In the genomic region with DNA sequence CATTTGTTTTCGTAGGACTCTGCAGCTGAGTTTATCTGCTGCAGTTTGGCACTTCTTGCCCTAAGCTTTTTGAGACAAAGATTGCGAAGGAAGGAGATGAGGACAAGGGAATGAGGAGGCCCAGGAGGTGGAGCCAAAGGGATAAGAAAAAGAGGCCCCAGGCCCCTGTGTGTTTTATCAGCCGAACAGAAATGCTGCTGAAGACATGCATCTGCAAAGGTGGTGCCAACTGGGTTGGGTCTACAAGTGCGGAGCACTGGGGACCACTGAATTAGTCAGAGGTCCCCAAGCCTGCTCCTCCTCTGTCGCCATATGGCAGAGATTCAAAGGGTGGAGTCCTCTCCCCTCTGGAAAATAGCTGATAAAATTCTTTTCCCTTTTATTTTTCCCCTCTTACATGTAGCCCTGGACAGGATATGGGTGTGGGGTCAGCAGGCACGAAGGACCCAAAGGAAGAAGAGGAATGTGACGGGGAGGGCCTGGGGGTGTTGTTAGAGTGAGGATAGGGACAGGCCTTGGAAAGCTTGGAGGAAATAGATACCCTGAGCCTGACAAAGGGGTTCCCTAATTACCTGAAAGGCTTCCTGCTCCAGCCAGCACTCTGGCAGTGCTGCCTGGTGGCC, we compare ENCODE assay signal across 1 cellular context.
TF ChIP-seq lines count a peak whose summit lies in the region.

No MANE protein-coding gene starts in this region.

TF ChIP-seq in H1, 55 proteins besides CTCF, POLR2A, EP300 and RAD21 (continued from another document):
- TF ChIP-seq EGR1 (IDR thresholded peaks at IDR 0.05; ENCODE audit: borderline replicate concordance, low read depth, low read length) (no peak), SIN3A (conservative IDR thresholded peaks at IDR 0.05 in 1 of 2, IDR thresholded peaks at IDR 0.05 in 1 of 2; ENCODE audit: low read depth in 1 of 2, low read length in 2 of 2) (no peak), JUND (IDR thresholded peaks at IDR 0.05; ENCODE audit: low read length) (no peak), YY1 (IDR thresholded peaks at IDR 0.05; ENCODE audit: low read depth, low read length) (no peak), SIRT6 (IDR thresholded peaks at IDR 0.05; ENCODE audit: low read length) (no peak), TAF7 (optimal IDR thresholded peaks at IDR 0.05; ENCODE audit: borderline replicate concordance, low read depth, low read length) (no peak), CHD2 (IDR thresholded peaks at IDR 0.05; ENCODE audit: low read length) (no peak), SRF (IDR thresholded peaks at IDR 0.05; ENCODE audit: low read depth, low read length) (no peak), TAF1 (IDR thresholded peaks at IDR 0.05; ENCODE audit: low read depth, low read length) (no peak), BCL11A (IDR thresholded peaks at IDR 0.05; ENCODE audit: low read depth in 2 of 2, low read length in 2 of 2) (no peak), PHF8 (conservative IDR thresholded peaks at IDR 0.05; ENCODE audit: low read depth, low read length) (no peak), POLR2AphosphoS5 (IDR thresholded peaks at IDR 0.05; ENCODE audit: low read depth, low read length) (no peak)
- TF ChIP-seq, protein P1, sequence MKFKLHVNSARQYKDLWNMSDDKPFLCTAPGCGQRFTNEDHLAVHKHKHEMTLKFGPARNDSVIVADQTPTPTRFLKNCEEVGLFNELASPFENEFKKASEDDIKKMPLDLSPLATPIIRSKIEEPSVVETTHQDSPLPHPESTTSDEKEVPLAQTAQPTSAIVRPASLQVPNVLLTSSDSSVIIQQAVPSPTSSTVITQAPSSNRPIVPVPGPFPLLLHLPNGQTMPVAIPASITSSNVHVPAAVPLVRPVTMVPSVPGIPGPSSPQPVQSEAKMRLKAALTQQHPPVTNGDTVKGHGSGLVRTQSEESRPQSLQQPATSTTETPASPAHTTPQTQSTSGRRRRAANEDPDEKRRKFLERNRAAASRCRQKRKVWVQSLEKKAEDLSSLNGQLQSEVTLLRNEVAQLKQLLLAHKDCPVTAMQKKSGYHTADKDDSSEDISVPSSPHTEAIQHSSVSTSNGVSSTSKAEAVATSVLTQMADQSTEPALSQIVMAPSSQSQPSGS (IDR thresholded peaks at IDR 0.05; ENCODE audit: low read length), result no peak
